ENCODE assay signal across 21 cellular contexts in the genomic region with DNA sequence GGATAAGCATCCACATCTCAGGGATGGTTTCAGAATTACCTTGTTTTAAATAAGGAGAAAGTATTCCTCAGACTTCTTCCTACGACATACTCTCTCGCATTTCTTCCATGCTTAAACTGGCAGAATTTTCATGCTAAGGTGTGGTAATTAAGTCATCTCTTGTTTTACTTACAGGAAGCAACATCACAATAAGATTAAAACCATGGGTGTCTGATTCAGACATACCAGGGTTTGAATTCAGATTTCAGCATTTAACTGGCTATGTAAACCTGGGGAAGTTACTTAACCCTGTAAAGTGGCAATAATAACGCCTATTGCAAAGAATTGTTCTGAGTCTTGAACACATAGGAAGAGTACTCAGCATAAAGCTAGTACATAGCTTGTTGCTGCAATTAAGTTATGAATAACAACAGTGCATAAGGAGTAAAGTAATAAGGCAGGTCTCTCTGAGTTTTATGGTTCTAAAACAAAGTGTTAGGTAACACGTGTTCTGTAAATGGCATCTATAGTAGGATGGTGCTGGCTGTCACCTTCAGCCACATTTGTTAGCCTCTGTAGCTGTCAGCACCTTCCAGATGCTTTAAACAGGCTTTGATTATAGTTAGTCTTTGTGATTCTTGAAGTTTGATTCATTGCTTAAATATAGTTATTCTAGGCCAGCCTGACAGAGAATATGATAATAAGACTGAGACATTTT. TPM values are rescaled to one million over a fixed set of nuclear protein-coding genes. Genes with fewer than 3 reads are reported as not detected.
A peak's percentile ranks its signal among the peaks of the same experiment; 100 is the strongest.
DNase-seq lines count a peak whose midpoint lies in the region; ATAC-seq, FAIRE-seq and TF ChIP-seq lines count a peak whose summit lies in the region.
"Had no signal": no experiment of that assay in that cellular context is flagged by ENCODE, and none has a peak within 500 bp of the region (broad histone marks: within the 10 kb centered on the region; RNA-seq: fewer than 3 reads in every experiment).

No MANE protein-coding gene starts in this region.

- no peaks in the 10 kb centered on the region for H3K27me3 ChIP-seq in MM.1S (replicated peaks; ENCODE audit: insufficient read depth, low read length)

- no peak overlapping the region; the same call in 1 of the 2 replicates for H3K4me3 ChIP-seq in MM.1S (ENCODE audit: low read length)
- H3K4me3 ChIP-seq: A549, PC-9 had no signal

- no peaks in the 10 kb centered on the region for H3K79me2 ChIP-seq in MM.1S (ENCODE audit: low read length)

- H2AFZ ChIP-seq in MM.1S (ENCODE audit: low read length), result peak overlapping the region; percentile 45; the same call in 1 of the 2 replicates
- H2AFZ ChIP-seq: PC-9 had no signal

- no peaks in the 10 kb centered on the region for H3F3A ChIP-seq in MM.1S (ENCODE audit: insufficient read depth, low read length)

- no peaks in the 10 kb centered on the region for H4K20me1 ChIP-seq in MM.1S (ENCODE audit: insufficient read depth, low read length)

- peak; percentile 38 for FAIRE-seq in GM12892 (lab: Jason Lieb, UNC)
- FAIRE-seq: A549 had no signal

- H3K36me3 ChIP-seq in MM.1S (replicated peaks; ENCODE audit: insufficient read depth, low read length), result no peaks in the 10 kb centered on the region

- H3K9ac ChIP-seq in MM.1S (ENCODE audit: low read length), result no peak overlapping the region
- H3K9ac ChIP-seq: SK-N-SH had no signal

- intact Hi-C loops in left colon (cut with DNase I, micrococcal nuclease), result no loop called here

- H3K9me3 ChIP-seq in MM.1S (replicated peaks; ENCODE audit: insufficient read depth, low read length), result no peaks in the 10 kb centered on the region
- H3K9me3 ChIP-seq: SK-N-SH had no signal

- peak; percentile 77 for ATAC-seq in left colon
- ATAC-seq in GM21717 (IDR thresholded peaks at IDR 0.05; ENCODE audit: unreplicated experiment), result no peak
- ATAC-seq: A549, HCT116 had no signal

- peak overlapping the region; percentile 21; the same call in 1 of the 2 replicates for H3K27ac ChIP-seq in MM.1S (ENCODE audit: low read length)
- peak overlapping the region; percentile 54 for H3K27ac ChIP-seq in epithelial cell of prostate
- H3K27ac ChIP-seq: A549, PC-9 had no signal

- no peaks in the 10 kb centered on the region for H3K9me2 ChIP-seq in MM.1S (replicated peaks; ENCODE audit: insufficient read depth, low read length)
- H3K9me2 ChIP-seq: SK-N-SH had no signal

- DNase-seq in GM12892 (ENCODE audit: insufficient read length), result no peak
- DNase-seq in MM.1S, result peak; percentile 5
- no peak for DNase-seq in epithelial cell of prostate (ENCODE audit: low read depth, low spot score)
- no peak for DNase-seq in left colon
- no peak for DNase-seq in stimulated activated CD4-positive, alpha-beta T cell treated with anti-CD3 and anti-CD28 coated beads, Interleukin-2, amount 100 ng/mL, for 48 hours
- no peak for DNase-seq in SW 1271 (lab: John Stamatoyannopoulos, UW)
- DNase-seq: CD4-positive, CD25-positive, alpha-beta regulatory T cell; GOT3; Kasumi-1; NCI-H1048; NCI-H1417 treated with DMSO at 0.1 percent for 48 hours; NCI-H187; NCI-H446; NCI-H526; PC-9; RPMI8226; SIG-M5; SK-N-SH had no signal

- no peak for TF ChIP-seq CTCF in MM.1S (IDR thresholded peaks at IDR 0.05; ENCODE audit: low read length)

- peak overlapping the region; percentile 68 for H3K4me2 ChIP-seq in MM.1S (ENCODE audit: low read depth, low read length)
- H3K4me2 ChIP-seq: A549, PC-9, SK-N-SH had no signal

- no peak for TF ChIP-seq POLR2A in GM12892 (IDR thresholded peaks at IDR 0.05; ENCODE audit: low read depth, low read length)

- 0 out of 2 replicates have a peak, but pooled peaks cover 5% of the 10 kb centered on the region for H3K4me1 ChIP-seq in MM.1S (ENCODE audit: low read length)
- H3K4me1 ChIP-seq: A549 had no signal

RNA-seq across cellular contexts. Expression of gene IFT43, which starts 38.8 kb away (rescaled TPM):
- polyA plus RNA-seq in GM12892 (2012; ENCODE audit: missing spikeins), result 15.3 TPM
- total RNA-seq in left colon, result 10 to 100 TPM; 25.9 to 27.3 TPM

RNA-seq across cellular contexts. Expression of gene TGFB3, which starts 42.6 kb away (rescaled TPM):
- polyA plus RNA-seq in GM12892 (2012; ENCODE audit: missing spikeins), result 0.89 TPM
- total RNA-seq in left colon, result 1 to 10 TPM; 4.5 to 5.9 TPM
